In the genomic region with DNA sequence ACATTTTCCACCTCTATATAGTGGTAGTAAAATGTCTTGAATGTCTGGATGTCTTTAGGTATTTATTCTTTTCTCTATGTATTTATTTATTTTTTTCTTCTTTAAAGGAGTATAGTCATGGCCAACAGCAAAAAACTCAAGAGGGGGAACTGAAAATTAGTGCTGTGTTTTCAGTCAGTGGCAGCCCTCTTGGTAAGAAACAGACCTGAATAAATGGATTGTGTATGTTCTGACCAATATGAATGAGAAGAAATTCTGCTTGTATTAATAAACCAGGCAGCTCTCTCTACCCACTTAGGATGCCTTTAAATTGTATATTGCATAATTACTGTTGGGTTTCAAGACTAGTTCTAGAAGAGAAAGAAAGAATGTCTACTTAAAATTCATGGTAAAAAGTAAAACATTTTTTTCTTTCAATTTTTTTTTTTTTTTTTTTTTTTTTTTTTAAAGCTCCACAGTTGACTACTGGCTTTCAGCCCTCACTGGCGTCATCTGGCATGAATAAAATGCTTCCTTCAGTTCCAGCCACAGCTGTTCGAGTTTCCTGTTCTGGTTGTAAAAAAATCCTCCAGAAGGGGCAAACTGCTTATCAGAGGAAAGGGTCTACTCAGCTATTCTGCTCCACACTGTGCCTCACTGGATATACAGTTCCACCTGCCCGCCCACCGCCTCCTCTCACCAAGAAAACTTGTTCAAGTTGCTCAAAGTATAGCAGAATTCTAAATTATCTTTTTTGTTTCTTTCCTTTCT, we compare ENCODE assay signal across 9 cellular contexts.
DNase-seq lines count a peak whose midpoint lies in the region; ATAC-seq and TF ChIP-seq lines count a peak whose summit lies in the region.
"Had no signal": no experiment of that assay in that cellular context is flagged by ENCODE, and none has a peak within 500 bp of the region (broad histone marks: within the 10 kb centered on the region; RNA-seq: fewer than 3 reads in every experiment).

No MANE protein-coding gene starts in this region.

- H3K36me3 ChIP-seq in HEK293 (ENCODE audit: control insufficient read depth in 2 of 2, insufficient read depth in 1 of 2, low read length in 2 of 2) (peaks cover 0 to 23% of the 10 kb centered on the region in 2 experiments; a peak in 2 of 3 replicates), body of pancreas (replicated peaks in 1 of 2; ENCODE audit: insufficient read depth in 1 of 2, low read depth in 2 of 2) (peaks cover 0 to 1% of the 10 kb centered on the region in 2 donors), left lung (peaks cover 0 to 5% of the 10 kb centered on the region in 2 donors), Peyer's patch (peaks cover 0 to 6% (median 0%) of the 10 kb centered on the region in 3 donors)

- H3K27ac ChIP-seq in HEK293 (ENCODE audit: extremely low read depth, low read depth, low read length) (no peak overlapping the region), body of pancreas (peak overlapping the region in 3 of 4 donors; percentile 50 to 69 (median 55)), left lung (no peak overlapping the region), Peyer's patch (no peak overlapping the region)

- peak; percentile 56 for ATAC-seq in body of pancreas
- ATAC-seq in left lung: peak; percentile 38
- ATAC-seq in GM18498 (IDR thresholded peaks at IDR 0.05; ENCODE audit: unreplicated experiment): no peak
- ATAC-seq: activated CD4-positive, alpha-beta T cell treated with anti-CD3 and anti-CD28 coated beads for 36 hours had no signal

- intact Hi-C loops in body of pancreas (cut with DNase I) (no loop called here), left lung (cut with DNase I) (no loop called here)

- H3K4me3 ChIP-seq in HEK293 (ENCODE audit: low read depth, low read length) (no peak overlapping the region), body of pancreas (no peak overlapping the region), left lung (no peak overlapping the region), Peyer's patch (no peak overlapping the region)

- TF ChIP-seq POLR2A in body of pancreas (IDR thresholded peaks at IDR 0.05) (no peak), Peyer's patch (IDR thresholded peaks at IDR 0.05) (no peak)

- H3K4me1 ChIP-seq in HEK293 (ENCODE audit: control insufficient read depth, insufficient read depth, low read length) (no peaks in the 10 kb centered on the region), body of pancreas (peaks cover 6% of the 10 kb centered on the region), left lung (peaks cover 0 to 8% of the 10 kb centered on the region in 2 donors), Peyer's patch (no peaks in the 10 kb centered on the region)

- POLR2A ChIA-PET in HEK293 (lab: Yijun Ruan, JAX): interaction anchor here (0.6 to 1.2 kb wide), 2 partner anchors 102 to 683 kb away, joined by 3 to 4 read pairs; partner anchors contain the start of gene ZMYM4

- no peak for TF ChIP-seq CTCF in HEK293 (tag by site-specific recombination; IDR thresholded peaks at IDR 0.05)
- no peak for TF ChIP-seq CTCF in body of pancreas (IDR thresholded peaks at IDR 0.05)
- no peak for TF ChIP-seq CTCF in left lung (IDR thresholded peaks at IDR 0.05)
- TF ChIP-seq CTCF in Peyer's patch (IDR thresholded peaks at IDR 0.05): no peak

- 40 to 47% methylated on average over 4 of the region's 4 CpGs for WGBS in body of pancreas, 2 donors

- H3K9me3 ChIP-seq in HEK293 (ENCODE audit: control insufficient read depth, insufficient read depth, low read depth, low read length) (no peaks in the 10 kb centered on the region), body of pancreas (no peaks in the 10 kb centered on the region), left lung (no peaks in the 10 kb centered on the region), Peyer's patch (no peaks in the 10 kb centered on the region)

- CTCF ChIA-PET in HEK293 (lab: Yijun Ruan, JAX): no interaction called here

- DNase-seq in AG08395 (ENCODE audit: low spot score): peak; percentile 76
- peak; percentile 59 to 79 (median 73) for DNase-seq in body of pancreas
- DNase-seq in left lung: no peak
- DNase-seq in T-helper 2 cell: no peak
- no peak for DNase-seq in NCI-H1436 (lab: John Stamatoyannopoulos, UW)
- DNase-seq in Peyer's patch: no peak
- DNase-seq: activated CD4-positive, alpha-beta T cell treated with anti-CD3 and anti-CD28 coated beads for 36 hours had no signal

- H3K27me3 ChIP-seq in body of pancreas (no peaks in the 10 kb centered on the region), left lung (no peaks in the 10 kb centered on the region), Peyer's patch (no peaks in the 10 kb centered on the region)

TF ChIP-seq in HEK293, 187 proteins besides CTCF, POLR2A, EP300 and RAD21:
- 0 out of 2 replicates have a peak, but pooled peaks have one; percentile 40 for TF ChIP-seq ZNF140 (tag by site-specific recombination; IDR thresholded peaks at IDR 0.05)
- peak; percentile 79 for TF ChIP-seq ZNF362 (tag by site-specific recombination; IDR thresholded peaks at IDR 0.05)
- no peak for TF ChIP-seq ZNF18 (tag by site-specific recombination; IDR thresholded peaks at IDR 0.05)
- TF ChIP-seq, protein P1, sequence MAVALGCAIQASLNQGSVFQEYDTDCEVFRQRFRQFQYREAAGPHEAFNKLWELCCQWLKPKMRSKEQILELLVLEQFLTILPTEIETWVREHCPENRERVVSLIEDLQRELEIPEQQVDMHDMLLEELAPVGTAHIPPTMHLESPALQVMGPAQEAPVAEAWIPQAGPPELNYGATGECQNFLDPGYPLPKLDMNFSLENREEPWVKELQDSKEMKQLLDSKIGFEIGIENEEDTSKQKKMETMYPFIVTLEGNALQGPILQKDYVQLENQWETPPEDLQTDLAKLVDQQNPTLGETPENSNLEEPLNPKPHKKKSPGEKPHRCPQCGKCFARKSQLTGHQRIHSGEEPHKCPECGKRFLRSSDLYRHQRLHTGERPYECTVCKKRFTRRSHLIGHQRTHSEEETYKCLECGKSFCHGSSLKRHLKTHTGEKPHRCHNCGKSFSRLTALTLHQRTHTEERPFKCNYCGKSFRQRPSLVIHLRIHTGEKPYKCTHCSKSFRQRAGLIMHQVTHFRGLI (tag by site-specific recombination; IDR thresholded peaks at IDR 0.05): no peak; the same call in 1 of the 2 replicates
- TF ChIP-seq, protein P2, sequence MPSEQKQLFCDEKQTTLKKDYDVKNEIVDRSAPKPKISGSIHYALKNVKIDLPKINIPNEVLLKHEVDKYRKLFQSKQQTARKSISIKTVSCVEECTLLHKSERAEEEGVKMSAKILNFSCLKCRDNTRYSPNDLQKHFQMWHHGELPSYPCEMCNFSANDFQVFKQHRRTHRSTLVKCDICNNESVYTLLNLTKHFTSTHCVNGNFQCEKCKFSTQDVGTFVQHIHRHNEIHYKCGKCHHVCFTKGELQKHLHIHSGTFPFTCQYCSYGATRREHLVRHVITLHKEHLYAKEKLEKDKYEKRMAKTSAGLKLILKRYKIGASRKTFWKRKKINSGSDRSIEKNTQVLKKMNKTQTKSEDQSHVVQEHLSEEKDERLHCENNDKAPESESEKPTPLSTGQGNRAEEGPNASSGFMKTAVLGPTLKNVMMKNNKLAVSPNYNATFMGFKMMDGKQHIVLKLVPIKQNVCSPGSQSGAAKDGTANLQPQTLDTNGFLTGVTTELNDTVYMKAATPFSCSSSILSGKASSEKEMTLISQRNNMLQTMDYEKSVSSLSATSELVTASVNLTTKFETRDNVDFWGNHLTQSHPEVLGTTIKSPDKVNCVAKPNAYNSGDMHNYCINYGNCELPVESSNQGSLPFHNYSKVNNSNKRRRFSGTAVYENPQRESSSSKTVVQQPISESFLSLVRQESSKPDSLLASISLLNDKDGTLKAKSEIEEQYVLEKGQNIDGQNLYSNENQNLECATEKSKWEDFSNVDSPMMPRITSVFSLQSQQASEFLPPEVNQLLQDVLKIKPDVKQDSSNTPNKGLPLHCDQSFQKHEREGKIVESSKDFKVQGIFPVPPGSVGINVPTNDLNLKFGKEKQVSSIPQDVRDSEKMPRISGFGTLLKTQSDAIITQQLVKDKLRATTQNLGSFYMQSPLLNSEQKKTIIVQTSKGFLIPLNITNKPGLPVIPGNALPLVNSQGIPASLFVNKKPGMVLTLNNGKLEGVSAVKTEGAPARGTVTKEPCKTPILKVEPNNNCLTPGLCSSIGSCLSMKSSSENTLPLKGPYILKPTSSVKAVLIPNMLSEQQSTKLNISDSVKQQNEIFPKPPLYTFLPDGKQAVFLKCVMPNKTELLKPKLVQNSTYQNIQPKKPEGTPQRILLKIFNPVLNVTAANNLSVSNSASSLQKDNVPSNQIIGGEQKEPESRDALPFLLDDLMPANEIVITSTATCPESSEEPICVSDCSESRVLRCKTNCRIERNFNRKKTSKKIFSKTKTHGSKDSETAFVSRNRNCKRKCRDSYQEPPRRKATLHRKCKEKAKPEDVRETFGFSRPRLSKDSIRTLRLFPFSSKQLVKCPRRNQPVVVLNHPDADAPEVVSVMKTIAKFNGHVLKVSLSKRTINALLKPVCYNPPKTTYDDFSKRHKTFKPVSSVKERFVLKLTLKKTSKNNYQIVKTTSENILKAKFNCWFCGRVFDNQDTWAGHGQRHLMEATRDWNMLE (tag by site-specific recombination; conservative IDR thresholded peaks at IDR 0.05; ENCODE audit: low read depth): no peak

Comparison
In these comparisons a context has a peak if more than half of its experiments do, and no peak if none do; other contexts are left out.
1. DNase-seq: peak in AG08395 (single experiment) and body of pancreas (4 of 4); none in left lung (0 of 2), T-helper 2 cell (0 of 5), NCI-H1436 (single experiment) and Peyer's patch (0 of 3).
2. H3K27ac ChIP-seq: peak in body of pancreas (3 of 4); none in HEK293 (single experiment), left lung (0 of 2) and Peyer's patch (0 of 4).